In genomic region chr11:43942651-43943356, GRCh38 we compare ENCODE assay signal across 8 cellular contexts. TPM values are rescaled to one million over a fixed set of nuclear protein-coding genes. Genes with fewer than 3 reads are reported as not detected.
DNase-seq lines count a peak whose midpoint lies in the region; ATAC-seq and TF ChIP-seq lines count a peak whose summit lies in the region.

No MANE protein-coding gene starts in this region.

- H3K4me1 Mint-ChIP-seq in T-cell, result peaks cover 18 to 20% (median 20%) of the 10 kb centered on the region in 3 donors

- peaks cover 8% of the 10 kb centered on the region for H3K27me3 ChIP-seq in muscle layer of duodenum (ENCODE audit: low read depth, low read length)

- no peaks in the 10 kb centered on the region for H3K36me3 ChIP-seq in muscle layer of duodenum (ENCODE audit: control insufficient read depth in 1 of 2, insufficient read depth in 2 of 2, low read length in 2 of 2)

- H3K4me3 ChIP-seq in AG04449 (ENCODE audit: low read depth, low read length) (peak overlapping the region; percentile 62), epithelial cell of esophagus (ENCODE audit: low read length) (peak overlapping the region; percentile 25), muscle layer of duodenum (ENCODE audit: low read depth in 1 of 2, low read length in 2 of 2) (peak overlapping the region; percentile 82 to 88)

- H3K9me3 ChIP-seq in muscle layer of duodenum (ENCODE audit: control insufficient read depth in 1 of 2, low read length in 2 of 2), result no peaks in the 10 kb centered on the region

- H3K27ac Mint-ChIP-seq in T-cell, result no peak overlapping the region

- POLR2A ChIA-PET in AG04449 (lab: Yijun Ruan, JAX), result interaction anchor here (0.6 to 3.4 kb wide), 29 partner anchors 8 to 112 kb away, joined by 3 to 27 read pairs (median 4); partner anchors contain the start of gene ALKBH3
- POLR2A ChIA-PET in T-cell (lab: Charles Lee), result no interaction called here

- CTCF ChIA-PET in AG04449 (lab: Yijun Ruan, JAX) (interaction anchor here (0.6 to 15.8 kb wide), 10 partner anchors 8 to 97 kb away, joined by 3 to 180 read pairs (median 6); no protein-coding TSS in a partner anchor), T-cell (lab: Charles Lee) (no interaction called here)

- TF ChIP-seq CTCF in AG04449 (IDR thresholded peaks at IDR 0.05; ENCODE audit: insufficient read depth, low read length, missing control alignments), result no peak
- TF ChIP-seq CTCF in epithelial cell of esophagus (IDR thresholded peaks at IDR 0.05; ENCODE audit: insufficient read depth, low read depth, low read length, missing control alignments), result no peak

- peaks cover 38 to 70% of the 10 kb centered on the region in 2 donors for H3K27me3 Mint-ChIP-seq in T-cell

- peak; percentile 19 for ATAC-seq in GM19035 (IDR thresholded peaks at IDR 0.05; ENCODE audit: unreplicated experiment)
- peak in 2 of 4 experiments; percentile 13 for ATAC-seq in T-cell (replicated peaks in 1 of 4)
- ATAC-seq in GM18909 (IDR thresholded peaks at IDR 0.05; ENCODE audit: poor library complexity, unreplicated experiment), result no peak

- peak overlapping the region; percentile 68 for H3K27ac ChIP-seq in muscle layer of duodenum (ENCODE audit: low read length)

- peaks cover 0 to 27% of the 10 kb centered on the region in 2 donors for H3K4me1 ChIP-seq in muscle layer of duodenum (ENCODE audit: control insufficient read depth in 1 of 2, insufficient read depth in 2 of 2, low read length in 2 of 2)

- DNase-seq in AG04449 (ENCODE audit: low read depth, low spot score), result no peak
- no peak for DNase-seq in T-cell
- DNase-seq in epithelial cell of esophagus (ENCODE audit: low read depth), result peak; percentile 41
- no peak for DNase-seq in cerebellar nuclear complex (lab: John Stamatoyannopoulos, UW)
- no peak for DNase-seq in effector CD4-positive, alpha-beta T cell

- H3K9me3 Mint-ChIP-seq in T-cell, result no peaks in the 10 kb centered on the region

- peak overlapping the region; percentile 46 to 81 (median 59) for H3K4me3 Mint-ChIP-seq in T-cell

- H3K36me3 Mint-ChIP-seq in T-cell, result peaks cover 3% of the 10 kb centered on the region

RNA-seq across cellular contexts. Expression of gene C11orf96, which starts 0.4 kb away (rescaled TPM):
- 1 to 10 TPM in 1 of 5 donors, under 1 TPM in 3, not detected in 1; 0.44 to 1.1 (median 0.73) TPM for total RNA-seq in T-cell

Comparison
In these comparisons a context has a peak if more than half of its experiments do, and no peak if none do; other contexts are left out.
1. H3K4me3 ChIP-seq: peak in every context shown above with its lines; median percentile 85 in muscle layer of duodenum; 62 in AG04449; 25 in epithelial cell of esophagus.